ENCODE assay signal across 9 cellular contexts in genomic region chr22:17303840-17304779, GRCh38.
A peak's percentile ranks its signal among the peaks of the same experiment; 100 is the strongest.
DNase-seq lines count a peak whose midpoint lies in the region; ATAC-seq and TF ChIP-seq lines count a peak whose summit lies in the region.
"Had no signal": no experiment of that assay in that cellular context is flagged by ENCODE, and none has a peak within 500 bp of the region (broad histone marks: within the 10 kb centered on the region; RNA-seq: fewer than 3 reads in every experiment).

No MANE protein-coding gene starts in this region.

- POLR2A ChIA-PET in RWPE1 (lab: Yijun Ruan, JAX; ENCODE audit: low non-redundant PET) = no interaction called here

- DNase-seq in T-helper 22 cell (ENCODE audit: low read depth) (peak; percentile 43), RWPE1 (ENCODE audit: low spot score) (no peak), NCI-H345 treated with DMSO at 0.1 percent for 48 hours (lab: John Stamatoyannopoulos, UW; ENCODE audit: unreplicated experiment) (no peak), kidney glomerular epithelial cell (lab: John Stamatoyannopoulos, UW) (no peak)
- peak; percentile 3 for DNase-seq in effector CD8-positive, alpha-beta T cell (lab: John Stamatoyannopoulos, UW)
- peak; percentile 60 for DNase-seq in stimulated activated naive CD4-positive, alpha-beta T cell treated with Interleukin-2 at 50 U/mL for 16 hours (lab: John Stamatoyannopoulos, UW)
- DNase-seq: cortex of kidney had no signal

- no peak overlapping the region for H3K27ac ChIP-seq in RWPE1

- ATAC-seq in GM21526 (IDR thresholded peaks at IDR 0.05; ENCODE audit: low FRiP score, unreplicated experiment) = peak; percentile 74
- ATAC-seq in HG03039 (IDR thresholded peaks at IDR 0.05; ENCODE audit: unreplicated experiment) = no peak

- CTCF ChIA-PET in RWPE1 (lab: Yijun Ruan, JAX) = interaction anchor here (0.6 kb wide), 2 partner anchors 95 to 271 kb away, joined by 3 read pairs; no protein-coding TSS in a partner anchor

- TF ChIP-seq CTCF in RWPE1 (conservative IDR thresholded peaks at IDR 0.05; ENCODE audit: low read depth) = no peak

Comparison
In these comparisons a context has a peak if more than half of its experiments do, and no peak if none do; other contexts are left out.
1. DNase-seq: peak in T-helper 22 cell (single experiment), effector CD8-positive, alpha-beta T cell (single experiment) and stimulated activated naive CD4-positive, alpha-beta T cell treated with Interleukin-2 at 50 U/mL for 16 hours (single experiment); none in RWPE1 (single experiment), NCI-H345 treated with DMSO at 0.1 percent for 48 hours (single experiment) and kidney glomerular epithelial cell (single experiment).